ENCODE assay signal across 10 cellular contexts in the genomic region with DNA sequence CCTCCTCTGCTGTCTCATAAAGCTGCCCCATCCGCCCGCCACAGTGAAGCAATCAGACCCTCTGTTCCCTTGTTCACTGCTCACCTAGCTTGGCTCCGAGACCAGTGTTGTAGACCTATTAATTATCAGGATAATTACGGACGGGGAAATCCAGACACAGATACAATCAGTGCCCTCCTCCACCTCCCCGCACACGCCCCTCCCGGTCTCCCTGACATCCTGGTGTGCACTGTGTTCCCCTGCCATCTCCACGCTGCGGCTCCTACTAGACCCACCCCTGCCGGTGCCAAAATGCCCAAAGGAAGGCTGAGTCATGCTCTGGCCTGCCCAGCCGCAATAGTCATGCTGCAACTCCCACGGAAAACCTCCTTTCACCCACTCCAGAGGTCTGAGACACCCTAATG.
DNase-seq lines count a peak whose midpoint lies in the region; ATAC-seq, FAIRE-seq and TF ChIP-seq lines count a peak whose summit lies in the region.
"Had no signal": no experiment of that assay in that cellular context is flagged by ENCODE, and none has a peak within 500 bp of the region (broad histone marks: within the 10 kb centered on the region; RNA-seq: fewer than 3 reads in every experiment).

No MANE protein-coding gene starts in this region.

- TF ChIP-seq CTCF in fibroblast of mammary gland (conservative IDR thresholded peaks at IDR 0.05; ENCODE audit: control insufficient read depth, insufficient read depth, low read depth, low read length) (no peak), upper lobe of right lung (IDR thresholded peaks at IDR 0.05) (no peak)

- H3K4me3 ChIP-seq in fibroblast of mammary gland (ENCODE audit: control insufficient read depth, low read depth, low read length) (no peak overlapping the region), upper lobe of right lung (no peak overlapping the region), SJCRH30 (no peak overlapping the region)
- H3K4me3 ChIP-seq: stomach had no signal

- ATAC-seq in upper lobe of right lung (peak; percentile 69), GM18520 (IDR thresholded peaks at IDR 0.05; ENCODE audit: unreplicated experiment) (no peak)

- H3K27ac ChIP-seq in upper lobe of right lung (no peak overlapping the region), SJCRH30 (no peak overlapping the region)
- H3K27ac ChIP-seq: stomach had no signal

- no peaks in the 10 kb centered on the region for H3K9me3 ChIP-seq in upper lobe of right lung
- 0 out of 2 replicates have a peak, but pooled peaks cover 2% of the 10 kb centered on the region for H3K9me3 ChIP-seq in SJCRH30 (replicated peaks)
- H3K9me3 ChIP-seq: stomach had no signal

- H3K4me1 ChIP-seq in upper lobe of right lung, result peaks cover 19% of the 10 kb centered on the region
- peaks cover 9% of the 10 kb centered on the region for H3K4me1 ChIP-seq in SJCRH30

- intact Hi-C loops in upper lobe of right lung (cut with DNase I), result no loop called here

- DNase-seq in NCI-H2171 treated with DMSO at 0.1 percent for 48 hours (lab: John Stamatoyannopoulos, UW) (peak; percentile 31), NCI-H2171 (lab: John Stamatoyannopoulos, UW) (no peak), RCC 7860 (ENCODE audit: low spot score) (peak; percentile 69), fibroblast of mammary gland (ENCODE audit: low read depth) (peak; percentile 53), upper lobe of right lung (peak; percentile 73), SJCRH30 (no peak), T-helper 9 cell (no peak)
- DNase-seq: stomach had no signal

- no peaks in the 10 kb centered on the region for H3K36me3 ChIP-seq in upper lobe of right lung
- H3K36me3 ChIP-seq in SJCRH30, result no peaks in the 10 kb centered on the region
- H3K36me3 ChIP-seq: stomach had no signal

- FAIRE-seq in RCC 7860 (lab: Jason Lieb, UNC), result peak; percentile 34
- FAIRE-seq: islet of Langerhans had no signal

- H3K27me3 ChIP-seq in upper lobe of right lung, result no peaks in the 10 kb centered on the region
- no peaks in the 10 kb centered on the region for H3K27me3 ChIP-seq in SJCRH30
- H3K27me3 ChIP-seq: stomach had no signal

Comparison
In these comparisons a context has a peak if more than half of its experiments do, and no peak if none do; other contexts are left out.
1. DNase-seq: peak in NCI-H2171 treated with DMSO at 0.1 percent for 48 hours (single experiment), RCC 7860 (single experiment), fibroblast of mammary gland (single experiment) and upper lobe of right lung (single experiment); none in NCI-H2171 (single experiment), SJCRH30 (0 of 2) and T-helper 9 cell (single experiment).